Comparison of ENCODE assay signal across 22 cellular contexts in genomic region chr14:93002851-93003298, GRCh38.
DNase-seq lines count a peak whose midpoint lies in the region; ATAC-seq and TF ChIP-seq lines count a peak whose summit lies in the region.
"Had no signal": no experiment of that assay in that cellular context is flagged by ENCODE, and none has a peak within 500 bp of the region (broad histone marks: within the 10 kb centered on the region; RNA-seq: fewer than 3 reads in every experiment).

No MANE protein-coding gene starts in this region.

- CTCF ChIA-PET in activated CD8-positive, alpha-beta T cell treated with anti-CD3 and anti-CD28 coated beads for 36 hours (lab: Charles Lee): interaction anchor here (1.1 kb wide), 1 partner anchor 58 kb away, joined by 3 read pairs; no protein-coding TSS in a partner anchor

- no peaks in the 10 kb centered on the region for H3K27me3 ChIP-seq in layer of hippocampus (ENCODE audit: control insufficient read depth, insufficient read depth, low read length)
- H3K27me3 ChIP-seq in vagina: no peaks in the 10 kb centered on the region
- H3K27me3 ChIP-seq: body of pancreas, colonic mucosa had no signal

- no peaks in the 10 kb centered on the region for H3K9me3 ChIP-seq in vagina
- H3K9me3 ChIP-seq: body of pancreas, colonic mucosa, thoracic aorta had no signal

- ATAC-seq in stimulated activated naive CD8-positive, alpha-beta T cell treated with anti-CD3 and anti-CD28 coated beads, Interleukin-15, amount 100 ng/mL, for 72 hours: peak; percentile 29
- no peak for ATAC-seq in stimulated activated naive CD8-positive, alpha-beta T cell treated with anti-CD3 and anti-CD28 coated beads, Interleukin-15, Interleukin-2, amounts not matched to agents 100 U/mL and 50 U/mL, for 24 hours
- ATAC-seq in activated CD8-positive, alpha-beta T cell treated with anti-CD3 and anti-CD28 coated beads for 36 hours: peak; percentile 45
- ATAC-seq in GM18498 (IDR thresholded peaks at IDR 0.05; ENCODE audit: unreplicated experiment): no peak
- ATAC-seq: activated T-helper 17 cell treated with anti-CD3 and anti-CD28 coated beads, Interleukin-2, amount 50 U/mL, for 72 hours; body of pancreas; left colon; naive thymus-derived CD4-positive, alpha-beta T cell; SK-N-SH treated with all-trans-retinoic acid at 6 μM for 48 hours had no signal

- H3K27ac ChIP-seq in layer of hippocampus (ENCODE audit: low read depth, low read length) (peak overlapping the region; percentile 23), vagina (peak overlapping the region; percentile 20)
- H3K27ac ChIP-seq: body of pancreas, colonic mucosa, parathyroid adenoma, thoracic aorta had no signal

- H3K4me1 ChIP-seq in vagina: peaks cover 79% of the 10 kb centered on the region

- no peak for TF ChIP-seq CTCF in activated CD8-positive, alpha-beta T cell treated with anti-CD3 and anti-CD28 coated beads for 36 hours (IDR thresholded peaks at IDR 0.05)
- no peak for TF ChIP-seq CTCF in vagina (IDR thresholded peaks at IDR 0.05)

- no peaks in the 10 kb centered on the region for H3K36me3 Mint-ChIP-seq in activated CD8-positive, alpha-beta T cell treated with anti-CD3 and anti-CD28 coated beads for 36 hours (ENCODE audit: low read depth)
- H3K36me3 Mint-ChIP-seq: activated naive CD8-positive, alpha-beta T cell treated with anti-CD3 and anti-CD28 coated beads, Interleukin-2, amount 10 ng/mL, durations not matched to agents 7 days and 5 days had no signal

- no peaks in the 10 kb centered on the region for H3K27me3 Mint-ChIP-seq in stimulated activated naive CD8-positive, alpha-beta T cell treated with anti-CD3 and anti-CD28 coated beads, Interleukin-15, amount 100 ng/mL, for 72 hours
- no peaks in the 10 kb centered on the region for H3K27me3 Mint-ChIP-seq in activated CD8-positive, alpha-beta T cell treated with anti-CD3 and anti-CD28 coated beads for 36 hours
- H3K27me3 Mint-ChIP-seq: activated naive CD8-positive, alpha-beta T cell treated with anti-CD3 and anti-CD28 coated beads, Interleukin-2, amount 10 ng/mL, durations not matched to agents 7 days and 5 days; activated T-helper 17 cell treated with anti-CD3 and anti-CD28 coated beads, Interleukin-2, amount 50 U/mL, for 72 hours; naive thymus-derived CD4-positive, alpha-beta T cell had no signal

- no peaks in the 10 kb centered on the region for H3K9me3 Mint-ChIP-seq in stimulated activated naive CD8-positive, alpha-beta T cell treated with anti-CD3 and anti-CD28 coated beads, Interleukin-15, amount 100 ng/mL, for 72 hours
- H3K9me3 Mint-ChIP-seq in activated CD8-positive, alpha-beta T cell treated with anti-CD3 and anti-CD28 coated beads for 36 hours: no peaks in the 10 kb centered on the region
- H3K9me3 Mint-ChIP-seq: activated naive CD8-positive, alpha-beta T cell treated with anti-CD3 and anti-CD28 coated beads, Interleukin-2, amount 10 ng/mL, durations not matched to agents 7 days and 5 days; activated T-helper 17 cell treated with anti-CD3 and anti-CD28 coated beads, Interleukin-2, amount 50 U/mL, for 72 hours; naive thymus-derived CD4-positive, alpha-beta T cell had no signal

- TF ChIP-seq POLR2A in vagina (IDR thresholded peaks at IDR 0.05): no peak

- POLR2A ChIA-PET in activated CD8-positive, alpha-beta T cell treated with anti-CD3 and anti-CD28 coated beads for 36 hours (lab: Charles Lee): no interaction called here

- peaks cover 34% of the 10 kb centered on the region for H3K4me1 Mint-ChIP-seq in stimulated activated naive CD8-positive, alpha-beta T cell treated with anti-CD3 and anti-CD28 coated beads, Interleukin-15, amount 100 ng/mL, for 72 hours
- peaks cover 11% of the 10 kb centered on the region for H3K4me1 Mint-ChIP-seq in activated CD8-positive, alpha-beta T cell treated with anti-CD3 and anti-CD28 coated beads for 36 hours (ENCODE audit: low read depth)

- H3K4me3 ChIP-seq in vagina: no peak overlapping the region
- H3K4me3 ChIP-seq: body of pancreas, colonic mucosa, thoracic aorta had no signal

- no peak overlapping the region for H3K27ac Mint-ChIP-seq in stimulated activated naive CD8-positive, alpha-beta T cell treated with anti-CD3 and anti-CD28 coated beads, Interleukin-15, amount 100 ng/mL, for 72 hours
- no peak overlapping the region for H3K27ac Mint-ChIP-seq in activated CD8-positive, alpha-beta T cell treated with anti-CD3 and anti-CD28 coated beads for 36 hours
- H3K27ac Mint-ChIP-seq: activated naive CD8-positive, alpha-beta T cell treated with anti-CD3 and anti-CD28 coated beads, Interleukin-2, amount 10 ng/mL, durations not matched to agents 7 days and 5 days; naive thymus-derived CD4-positive, alpha-beta T cell had no signal

- DNase-seq in stimulated activated naive CD8-positive, alpha-beta T cell treated with anti-CD3 and anti-CD28 coated beads, Interleukin-15, amount 100 ng/mL, for 72 hours: no peak
- no peak for DNase-seq in stimulated activated naive CD8-positive, alpha-beta T cell treated with anti-CD3 and anti-CD28 coated beads, Interleukin-15, Interleukin-2, amounts not matched to agents 100 U/mL and 50 U/mL, for 24 hours
- DNase-seq in activated CD8-positive, alpha-beta T cell treated with anti-CD3 and anti-CD28 coated beads for 36 hours: peak; percentile 28
- DNase-seq in vagina (ENCODE audit: extremely low spot score in 2 of 2): no peak
- no peak for DNase-seq in ecto neural progenitor cell (ENCODE audit: low spot score)
- no peak for DNase-seq in stimulated activated CD4-positive, alpha-beta T cell treated with anti-CD3 and anti-CD28 coated beads, Interleukin-12 subunit alpha, Interleukin-12 subunit beta, amount 100 ng/mL, for 4 hours
- DNase-seq: activated CD4-positive, alpha-beta T cell treated with anti-CD3 and anti-CD28 coated beads, Interleukin-2, amount 50 U/mL, for 1 hour; activated CD8-positive, alpha-beta memory T cell treated with anti-CD3 and anti-CD28 coated beads, Interleukin-2, amount 50 U/mL, for 4 hours; activated naive CD8-positive, alpha-beta T cell treated with anti-CD3 and anti-CD28 coated beads, Interleukin-2, amount 10 ng/mL, durations not matched to agents 7 days and 5 days; body of pancreas; colonic mucosa; glutamatergic neuron; left colon; naive thymus-derived CD4-positive, alpha-beta T cell; NCI-H1105; NCI-H526 treated with DMSO at 0.1 percent for 48 hours had no signal

- intact Hi-C loops in activated CD8-positive, alpha-beta T cell treated with anti-CD3 and anti-CD28 coated beads for 36 hours (cut with micrococcal nuclease): no loop called here
- intact Hi-C loops in vagina (cut with DNase I): no loop called here

- H3K36me3 ChIP-seq in vagina: no peaks in the 10 kb centered on the region
- H3K36me3 ChIP-seq: colonic mucosa, thoracic aorta had no signal

- H3K4me3 Mint-ChIP-seq in stimulated activated naive CD8-positive, alpha-beta T cell treated with anti-CD3 and anti-CD28 coated beads, Interleukin-15, amount 100 ng/mL, for 72 hours: no peak overlapping the region
- no peak overlapping the region for H3K4me3 Mint-ChIP-seq in activated CD8-positive, alpha-beta T cell treated with anti-CD3 and anti-CD28 coated beads for 36 hours
- H3K4me3 Mint-ChIP-seq: activated naive CD8-positive, alpha-beta T cell treated with anti-CD3 and anti-CD28 coated beads, Interleukin-2, amount 10 ng/mL, durations not matched to agents 7 days and 5 days; activated T-helper 17 cell treated with anti-CD3 and anti-CD28 coated beads, Interleukin-2, amount 50 U/mL, for 72 hours; naive thymus-derived CD4-positive, alpha-beta T cell had no signal

Comparison
In these comparisons a context has a peak if more than half of its experiments do, and no peak if none do; other contexts are left out.
1. ATAC-seq: peak in stimulated activated naive CD8-positive, alpha-beta T cell treated with anti-CD3 and anti-CD28 coated beads, Interleukin-15, amount 100 ng/mL, for 72 hours (single experiment) and activated CD8-positive, alpha-beta T cell treated with anti-CD3 and anti-CD28 coated beads for 36 hours (single experiment); none in stimulated activated naive CD8-positive, alpha-beta T cell treated with anti-CD3 and anti-CD28 coated beads, Interleukin-15, Interleukin-2, amounts not matched to agents 100 U/mL and 50 U/mL, for 24 hours (single experiment) and GM18498 (single experiment).